Comparison of ENCODE assay signal across 26 cellular contexts in genomic region chr10:111100198-111100597, GRCh38. TPM values are rescaled to one million over a fixed set of nuclear protein-coding genes. Genes with fewer than 3 reads are reported as not detected.
"Had no signal": no experiment of that assay in that cellular context is flagged by ENCODE, and none has a peak within 500 bp of the region (broad histone marks: within the 10 kb centered on the region; RNA-seq: fewer than 3 reads in every experiment).

No MANE protein-coding gene starts in this region.

- H3K36me3 ChIP-seq: esophagus squamous epithelium, heart right ventricle, lower lobe of right lung, neural progenitor cell, right lobe of liver, spleen, tibial artery, upper lobe of left lung, uterus had no signal

- DNase-seq: dermis blood vessel endothelial cell; effector memory CD4-positive, alpha-beta T cell; erythroblast; esophagus squamous epithelium; foreskin melanocyte; glutamatergic neuron; heart right ventricle; hippocampal formation; left cardiac atrium; left ventricle myocardium superior; lower lobe of right lung; naive thymus-derived CD4-positive, alpha-beta T cell; right lobe of liver; spleen; stimulated activated CD4-positive, alpha-beta T cell treated with anti-CD3 and anti-CD28 coated beads, Interleukin-4, amount 100 ng/mL, for 4 hours; stimulated activated naive CD8-positive, alpha-beta T cell treated with anti-CD3 and anti-CD28 coated beads, Interleukin-15, Interleukin-2, amounts not matched to agents 100 U/mL and 50 U/mL, for 24 hours; substantia nigra; testis; upper lobe of left lung; uterus had no signal

- H3K27ac ChIP-seq: coronary artery, esophagus squamous epithelium, heart right ventricle, lower lobe of right lung, neural progenitor cell, parathyroid adenoma, right lobe of liver, spleen, testis, tibial artery, upper lobe of left lung, uterus had no signal

- H3K27me3 ChIP-seq: neural progenitor cell, right lobe of liver, testis, upper lobe of left lung, uterus had no signal

- ATAC-seq: heart right ventricle; left cardiac atrium; left ventricle myocardium superior; lower lobe of right lung; naive thymus-derived CD4-positive, alpha-beta T cell; right lobe of liver; stimulated activated memory B cell treated with anti-CD40 and anti-IgM and Interleukin-4, amounts not matched to agents 10 μg/mL and 1 μg/mL and 100 μg/mL, for 72 hours; stimulated activated naive CD8-positive, alpha-beta T cell treated with anti-CD3 and anti-CD28 coated beads, Interleukin-15, Interleukin-2, amounts not matched to agents 100 U/mL and 50 U/mL, for 24 hours had no signal

- H3K9ac ChIP-seq: neural progenitor cell, parathyroid adenoma had no signal

- H3K4me3 ChIP-seq: coronary artery, esophagus squamous epithelium, heart right ventricle, lower lobe of right lung, neural progenitor cell, right lobe of liver, spleen, testis, tibial artery, upper lobe of left lung, uterus had no signal

- H3K4me1 ChIP-seq: esophagus squamous epithelium, heart right ventricle, lower lobe of right lung, neural progenitor cell, parathyroid adenoma, right lobe of liver, spleen, testis, upper lobe of left lung, uterus had no signal

- H3K9me3 ChIP-seq: esophagus squamous epithelium, heart right ventricle, lower lobe of right lung, right lobe of liver, spleen, testis, tibial artery, upper lobe of left lung, uterus had no signal

RNA-seq across cellular contexts. Expression of gene ADRA2A, which starts 23.4 kb away (rescaled TPM):
- total RNA-seq: dermis blood vessel endothelial cell, kidney epithelial cell had no signal
- polyA plus RNA-seq: naive thymus-derived CD4-positive, alpha-beta T cell had no signal
